ENCODE assay signal across 8 cellular contexts in the genomic region with DNA sequence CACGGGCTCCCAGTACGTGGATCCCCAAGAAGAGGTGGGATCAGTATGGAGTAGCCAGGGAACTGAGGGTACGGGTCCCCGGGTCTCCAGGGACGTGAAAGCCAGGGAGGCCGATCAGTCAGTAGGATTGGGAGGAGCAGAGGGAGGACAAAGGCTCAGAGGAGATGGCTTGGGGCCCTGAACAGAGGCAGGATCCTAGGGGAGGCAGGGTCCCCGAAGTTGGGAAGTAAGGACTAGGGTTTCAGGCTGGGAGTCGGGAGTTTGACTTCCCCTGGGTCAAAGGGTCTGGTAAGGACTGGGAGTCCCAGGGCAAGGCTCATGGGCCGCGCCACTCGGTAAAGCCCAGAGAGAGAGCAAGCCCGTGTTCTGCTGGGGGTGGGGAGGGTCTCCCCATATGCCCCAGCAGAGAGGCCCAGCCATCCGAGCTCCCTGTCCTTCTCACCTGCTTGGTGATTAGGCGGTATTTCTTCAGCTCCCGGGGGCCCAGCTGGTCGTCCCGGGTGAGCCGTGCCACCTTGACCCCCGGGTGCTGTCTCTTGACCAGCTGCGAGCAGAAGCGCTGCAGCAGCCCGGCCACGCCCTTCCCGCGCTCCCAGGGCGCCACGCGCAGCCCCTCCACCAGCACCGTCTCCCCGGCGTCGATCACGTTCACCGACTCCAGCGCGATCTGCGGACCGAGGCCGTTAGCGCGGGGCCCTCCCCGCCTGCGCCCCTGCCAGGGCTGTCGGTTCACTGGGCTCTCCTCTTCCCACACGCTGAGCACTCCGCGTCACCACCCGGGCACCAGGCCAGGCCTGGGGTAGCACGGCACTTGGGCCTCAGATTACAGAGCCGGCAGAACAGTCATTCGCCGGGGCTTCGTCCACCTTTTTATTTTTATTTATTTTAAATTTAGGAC. TPM values are rescaled to one million over a fixed set of nuclear protein-coding genes. Genes with fewer than 3 reads are reported as not detected.
DNase-seq lines count a peak whose midpoint lies in the region; ATAC-seq lines count a peak whose summit lies in the region.

No MANE protein-coding gene starts in this region.

- no peak overlapping the region for H3K4me2 ChIP-seq in trophoblast cell (ENCODE audit: low read length)

- H3K27ac ChIP-seq in trophoblast cell (ENCODE audit: low read depth, low read length), result no peak overlapping the region

- no peak overlapping the region for H2AFZ ChIP-seq in trophoblast cell (ENCODE audit: insufficient read depth, low read length, poor library complexity)

- POLR2A ChIA-PET in activated CD4-positive, alpha-beta T cell treated with anti-CD3 and anti-CD28 coated beads, Interleukin-2, amount 10 ng/mL, durations not matched to agents 7 days and 5 days (lab: Charles Lee), result no interaction called here

- CTCF ChIA-PET in activated CD4-positive, alpha-beta T cell treated with anti-CD3 and anti-CD28 coated beads, Interleukin-2, amount 10 ng/mL, durations not matched to agents 7 days and 5 days (lab: Charles Lee), result interaction anchor here (0.7 to 3.6 kb wide), 9 partner anchors 8 to 468 kb away, joined by 3 to 15 read pairs (median 3); partner anchors contain the start of genes AP1S1 and VGF

- no peak overlapping the region for H2BK5ac ChIP-seq in trophoblast cell (ENCODE audit: low read depth, low read length, poor library complexity)

- WGBS in trophoblast cell (ENCODE audit: extremely low coverage, insufficient coverage, insufficient read length), result no CpG with 5 or more reads among the region's 53 CpGs

- peaks cover 62% of the 10 kb centered on the region for H3K27me3 ChIP-seq in trophoblast cell (ENCODE audit: insufficient read depth, low read length)

- H3K9ac ChIP-seq in trophoblast cell (ENCODE audit: low read length), result no peak overlapping the region

- no peak for ATAC-seq in GM18511 (IDR thresholded peaks at IDR 0.05; ENCODE audit: unreplicated experiment)

- H3K9me3 Mint-ChIP-seq in activated CD4-positive, alpha-beta T cell treated with anti-CD3 and anti-CD28 coated beads, Interleukin-2, amount 10 ng/mL, durations not matched to agents 7 days and 5 days, result no peaks in the 10 kb centered on the region

- no peak overlapping the region for H2AK5ac ChIP-seq in trophoblast cell (ENCODE audit: low read length)

- H2BK120ac ChIP-seq in trophoblast cell (ENCODE audit: insufficient read depth, low read length, poor library complexity), result no peak overlapping the region

- H4K8ac ChIP-seq in trophoblast cell (ENCODE audit: low read depth, low read length), result no peak overlapping the region

- H4K12ac ChIP-seq in trophoblast cell (ENCODE audit: low read depth, low read length), result no peak overlapping the region

- no peak overlapping the region for H3K4me3 Mint-ChIP-seq in activated CD4-positive, alpha-beta T cell treated with anti-CD3 and anti-CD28 coated beads, Interleukin-2, amount 10 ng/mL, durations not matched to agents 7 days and 5 days

- no peaks in the 10 kb centered on the region for H3K36me3 Mint-ChIP-seq in activated CD4-positive, alpha-beta T cell treated with anti-CD3 and anti-CD28 coated beads, Interleukin-2, amount 10 ng/mL, durations not matched to agents 7 days and 5 days (ENCODE audit: low read depth)

- no peak for DNase-seq in activated CD4-positive, alpha-beta T cell treated with anti-CD3 and anti-CD28 coated beads, Interleukin-2, amount 10 ng/mL, durations not matched to agents 7 days and 5 days
- DNase-seq in activated CD4-positive, alpha-beta T cell treated with anti-CD3 and anti-CD28 coated beads, Interleukin-2, amount 50 U/mL, for 4 hours, result no peak
- peak; percentile 77 for DNase-seq in NCI-H748 (lab: John Stamatoyannopoulos, UW; ENCODE audit: unreplicated experiment)
- DNase-seq in dermis blood vessel endothelial cell, result peak; percentile 43
- peak; percentile 91 for DNase-seq in myocyte (ENCODE audit: low read depth)
- no peak for DNase-seq in activated gamma-delta T cell treated with Interleukin-2 at 50 U/mL for 16 hours
- no peak for DNase-seq in trophoblast cell

- H3K27me3 Mint-ChIP-seq in activated CD4-positive, alpha-beta T cell treated with anti-CD3 and anti-CD28 coated beads, Interleukin-2, amount 10 ng/mL, durations not matched to agents 7 days and 5 days, result peaks cover 88% of the 10 kb centered on the region

- H3K79me2 ChIP-seq in trophoblast cell (ENCODE audit: control insufficient read depth, insufficient read depth, low read length, poor library complexity), result no peaks in the 10 kb centered on the region

- H3K27ac Mint-ChIP-seq in activated CD4-positive, alpha-beta T cell treated with anti-CD3 and anti-CD28 coated beads, Interleukin-2, amount 10 ng/mL, durations not matched to agents 7 days and 5 days, result peak overlapping the region; percentile 79

- H3K4me1 ChIP-seq in trophoblast cell (ENCODE audit: control insufficient read depth in 1 of 2, insufficient read depth in 2 of 2, low read length in 2 of 2), result peaks cover 10 to 19% of the 10 kb centered on the region in 2 experiments

- no peak overlapping the region for H3K14ac ChIP-seq in trophoblast cell (ENCODE audit: low read length)

- H3K23ac ChIP-seq in trophoblast cell (ENCODE audit: low read length), result no peak overlapping the region

- no peak overlapping the region for H2BK12ac ChIP-seq in trophoblast cell (ENCODE audit: low read length)

- H4K91ac ChIP-seq in trophoblast cell (ENCODE audit: low read depth, low read length), result no peak overlapping the region

- no peak overlapping the region for H3K4ac ChIP-seq in trophoblast cell (ENCODE audit: low read depth, low read length)

- no peak overlapping the region for H3K18ac ChIP-seq in trophoblast cell (ENCODE audit: low read length)

- no peaks in the 10 kb centered on the region for H3K79me1 ChIP-seq in trophoblast cell (ENCODE audit: low read length)

- peaks cover 44% of the 10 kb centered on the region for H3K4me1 Mint-ChIP-seq in activated CD4-positive, alpha-beta T cell treated with anti-CD3 and anti-CD28 coated beads, Interleukin-2, amount 10 ng/mL, durations not matched to agents 7 days and 5 days

- H3K4me3 ChIP-seq in trophoblast cell (ENCODE audit: low read depth, low read length), result no peak overlapping the region

- H3K36me3 ChIP-seq in trophoblast cell (ENCODE audit: control insufficient read depth in 1 of 2, insufficient read depth in 2 of 2, low read length in 2 of 2), result no peaks in the 10 kb centered on the region

- peaks cover 12% of the 10 kb centered on the region for H3K9me3 ChIP-seq in trophoblast cell (ENCODE audit: insufficient read depth, low read depth, low read length)

RNA-seq across cellular contexts. Expression of gene NAT16, which starts 7.0 kb away (rescaled TPM):
- not detected for total RNA-seq in activated CD4-positive, alpha-beta T cell treated with anti-CD3 and anti-CD28 coated beads, Interleukin-2, amount 10 ng/mL, durations not matched to agents 7 days and 5 days
- total RNA-seq in dermis blood vessel endothelial cell, result not detected in 2 replicates
- total RNA-seq in myocyte, result not detected in 2 replicates
- not detected for polyA plus RNA-seq in myocyte (2012)
- polyA plus RNA-seq in trophoblast cell (2013), result not detected in 2 replicates

RNA-seq across cellular contexts. Expression of gene VGF, which starts 7.7 kb away (rescaled TPM):
- total RNA-seq in activated CD4-positive, alpha-beta T cell treated with anti-CD3 and anti-CD28 coated beads, Interleukin-2, amount 10 ng/mL, durations not matched to agents 7 days and 5 days, result under 1 TPM; 0.15 to 0.22 TPM
- total RNA-seq in dermis blood vessel endothelial cell, result not detected in 2 replicates
- total RNA-seq in myocyte, result not detected in 2 replicates
- polyA plus RNA-seq in myocyte (2012), result not detected
- 6.3 and 7.2 TPM in 2 replicates for polyA plus RNA-seq in trophoblast cell (2013)

RNA-seq across cellular contexts. Expression of gene AP1S1, which starts 18.8 kb away (rescaled TPM):
- total RNA-seq in activated CD4-positive, alpha-beta T cell treated with anti-CD3 and anti-CD28 coated beads, Interleukin-2, amount 10 ng/mL, durations not matched to agents 7 days and 5 days, result 10 to 100 TPM; 37.9 to 48.2 TPM
- total RNA-seq in dermis blood vessel endothelial cell (115 and 144 TPM in 2 replicates), myocyte (53.3 and 79.5 TPM in 2 replicates)
- polyA plus RNA-seq in myocyte (2012), result 128 TPM
- 59.2 and 61.3 TPM in 2 replicates for polyA plus RNA-seq in trophoblast cell (2013)

RNA-seq across cellular contexts. Expression of gene MOGAT3, which starts 27.7 kb away (rescaled TPM):
- not detected for total RNA-seq in activated CD4-positive, alpha-beta T cell treated with anti-CD3 and anti-CD28 coated beads, Interleukin-2, amount 10 ng/mL, durations not matched to agents 7 days and 5 days
- total RNA-seq in dermis blood vessel endothelial cell (not detected in 2 replicates), myocyte (not detected in 2 replicates)
- not detected for polyA plus RNA-seq in myocyte (2012)
- 0.04 TPM in 1 of 2 replicates, not detected in the other for polyA plus RNA-seq in trophoblast cell (2013)

RNA-seq across cellular contexts. Expression of gene PLOD3, which starts 44.3 kb away (rescaled TPM):
- 10 to 100 TPM; 59.7 to 69.5 TPM for total RNA-seq in activated CD4-positive, alpha-beta T cell treated with anti-CD3 and anti-CD28 coated beads, Interleukin-2, amount 10 ng/mL, durations not matched to agents 7 days and 5 days
- total RNA-seq in dermis blood vessel endothelial cell (54.1 and 104 TPM in 2 replicates), myocyte (59.0 and 60.8 TPM in 2 replicates)
- polyA plus RNA-seq in myocyte (2012), result 110 TPM
- polyA plus RNA-seq in trophoblast cell (2013), result 72.0 and 76.5 TPM in 2 replicates

Comparison
In these comparisons a context has a peak if more than half of its experiments do, and no peak if none do; other contexts are left out.
1. DNase-seq: peak in NCI-H748 (single experiment), dermis blood vessel endothelial cell (single experiment) and myocyte (single experiment); none in activated CD4-positive, alpha-beta T cell treated with anti-CD3 and anti-CD28 coated beads, Interleukin-2, amount 10 ng/mL, durations not matched to agents 7 days and 5 days (single experiment), activated CD4-positive, alpha-beta T cell treated with anti-CD3 and anti-CD28 coated beads, Interleukin-2, amount 50 U/mL, for 4 hours (0 of 2), activated gamma-delta T cell treated with Interleukin-2 at 50 U/mL for 16 hours (single experiment) and trophoblast cell (0 of 2).